Comparison of ENCODE assay signal across 12 cellular contexts in the genomic region with DNA sequence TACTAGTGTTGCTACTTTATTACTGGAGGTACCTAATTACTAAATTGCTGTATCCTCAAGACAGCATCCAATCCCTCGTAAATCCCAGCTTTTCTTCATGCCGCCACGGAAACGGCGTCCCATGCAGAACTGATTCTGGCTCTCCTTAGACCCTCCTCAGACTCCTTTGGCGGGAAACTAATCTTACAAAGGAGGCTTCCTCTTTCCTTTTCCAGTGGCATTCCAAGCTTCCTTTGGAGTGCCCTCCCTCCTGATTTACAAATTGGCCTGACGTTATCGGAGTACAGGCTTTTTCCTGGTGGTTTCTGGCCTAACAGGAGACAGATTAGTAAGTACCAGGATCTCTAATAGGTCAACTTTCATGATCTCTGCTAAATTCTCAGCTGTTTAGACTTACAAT. TPM values are rescaled to one million over a fixed set of nuclear protein-coding genes. Genes with fewer than 3 reads are reported as not detected.
DNase-seq lines count a peak whose midpoint lies in the region; ATAC-seq, FAIRE-seq and TF ChIP-seq lines count a peak whose summit lies in the region.
"Had no signal": no experiment of that assay in that cellular context is flagged by ENCODE, and none has a peak within 500 bp of the region (broad histone marks: within the 10 kb centered on the region; RNA-seq: fewer than 3 reads in every experiment).

No MANE protein-coding gene starts in this region.

- H3K27ac ChIP-seq in ectodermal cell (ENCODE audit: insufficient read depth, low read depth, low read length, poor library complexity, severe bottlenecking) (peak overlapping the region; percentile 87), neutrophil (peak overlapping the region; percentile 98)

- H2AFZ ChIP-seq in Loucy (ENCODE audit: low read length) = no peak overlapping the region

- no peak for FAIRE-seq in D721Med (lab: Jason Lieb, UNC)
- FAIRE-seq: GM12878, TTC549 had no signal

- H3K9ac ChIP-seq in Loucy (ENCODE audit: low read depth, low read length, poor library complexity, severe bottlenecking) = no peak overlapping the region

- TF ChIP-seq CTCF in D721Med (IDR thresholded peaks at IDR 0.05; ENCODE audit: insufficient read depth, missing control alignments) = no peak
- TF ChIP-seq CTCF in Loucy (conservative IDR thresholded peaks at IDR 0.05; ENCODE audit: low read length) = no peak
- no peak for TF ChIP-seq CTCF in neutrophil (IDR thresholded peaks at IDR 0.05)

- no peaks in the 10 kb centered on the region for H3F3A ChIP-seq in Loucy (ENCODE audit: low read depth)

- peaks cover 26% of the 10 kb centered on the region for H3K4me1 ChIP-seq in Loucy (ENCODE audit: insufficient read depth, low read length, poor library complexity, severe bottlenecking)
- no peaks in the 10 kb centered on the region for H3K4me1 ChIP-seq in ectodermal cell (ENCODE audit: control insufficient read depth, insufficient read depth, low read length)
- H3K4me1 ChIP-seq in neutrophil (ENCODE audit: control insufficient read depth in 1 of 2, insufficient read depth in 1 of 2, low read depth in 1 of 2, low read length in 1 of 2) = peaks cover 52 to 55% of the 10 kb centered on the region in 2 experiments

- no peaks in the 10 kb centered on the region for H3K36me3 ChIP-seq in Loucy (ENCODE audit: insufficient read depth, low read length)
- no peaks in the 10 kb centered on the region for H3K36me3 ChIP-seq in ectodermal cell (ENCODE audit: control insufficient read depth, insufficient read depth, low read length)
- no peaks in the 10 kb centered on the region for H3K36me3 ChIP-seq in neutrophil
- no peaks in the 10 kb centered on the region for H3K36me3 ChIP-seq in MG63

- H3K79me2 ChIP-seq in Loucy (ENCODE audit: insufficient read depth, low read length) = peaks cover 32% of the 10 kb centered on the region

- 25 to 32% methylated on average over 8 of the region's 8 CpGs for WGBS in ectodermal cell, 2 experiments

- H3K4me3 ChIP-seq in Loucy (ENCODE audit: low read length, poor library complexity, severe bottlenecking) = peak overlapping the region; percentile 92
- H3K4me3 ChIP-seq in ectodermal cell (ENCODE audit: insufficient read depth, low read depth, low read length) = no peak overlapping the region
- peak overlapping the region; percentile 85 to 95 for H3K4me3 ChIP-seq in neutrophil (ENCODE audit: low read depth in 1 of 2, low read length in 1 of 2)
- H3K4me3 ChIP-seq in MG63 = no peak overlapping the region

- no peaks in the 10 kb centered on the region for H3K9me3 ChIP-seq in Loucy (ENCODE audit: insufficient read depth, low read depth, low read length)
- no peaks in the 10 kb centered on the region for H3K9me3 ChIP-seq in ectodermal cell (ENCODE audit: control insufficient read depth, low read length)
- no peaks in the 10 kb centered on the region for H3K9me3 ChIP-seq in neutrophil
- no peaks in the 10 kb centered on the region for H3K9me3 ChIP-seq in MG63

- DNase-seq in D721Med (ENCODE audit: insufficient read length, low spot score) = peak; percentile 12
- DNase-seq in SIG-M5 treated with dmso at 0.1 percent for 504 hours (lab: John Stamatoyannopoulos, UW; ENCODE audit: unreplicated experiment) = no peak
- DNase-seq in NCI-H2029 (lab: John Stamatoyannopoulos, UW) = no peak
- no peak for DNase-seq in MG63
- DNase-seq: cortex of kidney, NCI-H1105 had no signal

- H3K9me2 ChIP-seq in Loucy (replicated peaks; ENCODE audit: low read depth, low read length) = no peaks in the 10 kb centered on the region

- H4K20me1 ChIP-seq in Loucy (ENCODE audit: insufficient read depth, low read length, poor library complexity, severe bottlenecking) = peaks cover 3% of the 10 kb centered on the region

- H3K27me3 ChIP-seq in Loucy (ENCODE audit: insufficient read depth, low read length, poor library complexity, severe bottlenecking) (no peaks in the 10 kb centered on the region), ectodermal cell (ENCODE audit: control insufficient read depth, insufficient read depth, low read length, poor library complexity, severe bottlenecking) (no peaks in the 10 kb centered on the region), neutrophil (no peaks in the 10 kb centered on the region), MG63 (no peaks in the 10 kb centered on the region)

- H3K4me2 ChIP-seq in Loucy (ENCODE audit: low read depth, low read length, poor library complexity, severe bottlenecking) = peak overlapping the region; percentile 62

- no peak for ATAC-seq in GM18868 (IDR thresholded peaks at IDR 0.05; ENCODE audit: unreplicated experiment)
- ATAC-seq: GM12878 had no signal

RNA-seq across cellular contexts. Expression of a gene that starts 1.4 kb away (rescaled TPM):
- polyA plus RNA-seq in ectodermal cell (2013, experiment 1 of 4) = 45.2 TPM
- polyA plus RNA-seq in ectodermal cell (2013, experiment 2 of 4) = 53.6 TPM
- 45.5 TPM for polyA plus RNA-seq in ectodermal cell (2013, experiment 3 of 4)
- 50.5 TPM for polyA plus RNA-seq in ectodermal cell (2013, experiment 4 of 4)
- 13.0 and 28.6 TPM in 2 replicates for total RNA-seq in MG63 (2014; rRNA removed; shearing (Covaris generic); ENCODE audit: low replicate concordance)

Comparison
In these comparisons a context has a peak if more than half of its experiments do, and no peak if none do; other contexts are left out.
1. H3K4me3 ChIP-seq: peak in Loucy (single experiment) and neutrophil (2 of 2); none in ectodermal cell (single experiment) and MG63 (single experiment).